Comparison of ENCODE assay signal across 9 cellular contexts in the genomic region with DNA sequence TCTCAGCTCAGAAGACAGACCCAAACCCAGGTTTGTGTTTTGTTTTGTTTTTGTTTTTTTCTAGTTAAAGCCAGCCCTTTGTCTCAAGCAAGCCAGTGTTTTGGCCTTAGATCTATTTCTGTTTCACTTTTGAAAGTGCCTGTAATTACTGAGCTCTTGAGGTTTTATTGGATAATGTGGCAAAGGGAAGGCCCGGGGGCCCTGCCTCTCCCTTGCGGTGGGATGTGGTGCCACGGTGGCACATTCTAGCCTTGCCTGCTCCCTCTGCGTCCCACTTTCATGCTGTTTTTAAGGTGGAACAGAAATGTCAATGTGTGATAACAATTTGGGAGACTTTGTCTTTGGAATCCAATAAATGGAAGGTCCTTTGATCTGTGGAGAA. TPM values are rescaled to one million over a fixed set of nuclear protein-coding genes. Genes with fewer than 3 reads are reported as not detected.
DNase-seq lines count a peak whose midpoint lies in the region; ATAC-seq and TF ChIP-seq lines count a peak whose summit lies in the region.
"Had no signal": no experiment of that assay in that cellular context is flagged by ENCODE, and none has a peak within 500 bp of the region (broad histone marks: within the 10 kb centered on the region; RNA-seq: fewer than 3 reads in every experiment).

No MANE protein-coding gene starts in this region.

- H3K36me3 Mint-ChIP-seq in CD8-positive, alpha-beta T cell = peaks cover 8% of the 10 kb centered on the region
- no peaks in the 10 kb centered on the region for H3K36me3 Mint-ChIP-seq in naive B cell

- peak overlapping the region; percentile 98 for H3K4me3 Mint-ChIP-seq in CD8-positive, alpha-beta T cell
- H3K4me3 Mint-ChIP-seq in naive B cell = peak overlapping the region; percentile 71 to 97 (median 92)

- H3K4me1 ChIP-seq in CD8-positive, alpha-beta T cell (ENCODE audit: insufficient read depth, low read length) = peaks cover 57% of the 10 kb centered on the region
- H3K4me1 ChIP-seq in adrenal gland (replicated peaks in 1 of 2) = peaks cover 46 to 55% of the 10 kb centered on the region in 2 donors

- CTCF ChIA-PET in CD8-positive, alpha-beta T cell (lab: Charles Lee) = interaction anchor here (1.2 to 15.0 kb wide), 11 partner anchors 11 to 130 kb away, joined by 3 to 205 read pairs (median 6); no protein-coding TSS in a partner anchor

- no peak for TF ChIP-seq POLR2A in adrenal gland (IDR thresholded peaks at IDR 0.05)

- ATAC-seq in CD8-positive, alpha-beta T cell = peak; percentile 10
- no peak for ATAC-seq in naive B cell (ENCODE audit: low read depth in 2 of 2)
- no peak for ATAC-seq in GM21526 (IDR thresholded peaks at IDR 0.05; ENCODE audit: low FRiP score, unreplicated experiment)
- ATAC-seq in left colon = no peak

- POLR2A ChIA-PET in CD8-positive, alpha-beta T cell (lab: Charles Lee) = interaction anchor here (1.3 to 9.0 kb wide), 4 partner anchors 24 to 103 kb away, joined by 3 to 94 read pairs (median 36); no protein-coding TSS in a partner anchor

- H3K27me3 Mint-ChIP-seq in CD8-positive, alpha-beta T cell (ENCODE audit: low read depth) = no peaks in the 10 kb centered on the region
- no peaks in the 10 kb centered on the region for H3K27me3 Mint-ChIP-seq in naive B cell

- H3K4me3 ChIP-seq in CD8-positive, alpha-beta T cell (ENCODE audit: low read depth, low read length) = peak overlapping the region; percentile 31
- H3K4me3 ChIP-seq in adrenal gland = peak overlapping the region in 1 of 4 donors; percentile 79

- intact Hi-C loops in CD8-positive, alpha-beta T cell (cut with DNase I, micrococcal nuclease) = loop anchor here (1.0 to 10.0 kb wide), 5 partner anchors 35 to 850 kb away; a partner anchor contains a TSS
- intact Hi-C loops in adrenal gland (cut with DNase I) = loop anchor here in 1 of 2 donors (5.0 kb wide), 1 partner anchor 97 kb away; no protein-coding TSS in a partner anchor
- intact Hi-C loops in left colon (cut with DNase I, micrococcal nuclease) = no loop called here

- no peaks in the 10 kb centered on the region for H3K9me3 ChIP-seq in CD8-positive, alpha-beta T cell (ENCODE audit: low read length)
- H3K9me3 ChIP-seq in adrenal gland (replicated peaks in 1 of 3) = no peaks in the 10 kb centered on the region

- 8 to 23% (median 14%) methylated on average over 4 of the region's 4 CpGs for WGBS in adrenal gland, 4 donors

- H3K27ac Mint-ChIP-seq in CD8-positive, alpha-beta T cell = peak overlapping the region; percentile 68
- peak overlapping the region in 1 of 6 donors; percentile 59 for H3K27ac Mint-ChIP-seq in naive B cell

- no peak overlapping the region for H3K27ac ChIP-seq in CD8-positive, alpha-beta T cell (ENCODE audit: low read depth, low read length)
- H3K27ac ChIP-seq in adrenal gland = peak overlapping the region; percentile 10 to 87 (median 66)

- no peak for TF ChIP-seq CTCF in CD8-positive, alpha-beta T cell (IDR thresholded peaks at IDR 0.05)
- no peak for TF ChIP-seq CTCF in adrenal gland (IDR thresholded peaks at IDR 0.05)

- H3K4me1 Mint-ChIP-seq in CD8-positive, alpha-beta T cell (ENCODE audit: low read depth) = peaks cover 73% of the 10 kb centered on the region
- H3K4me1 Mint-ChIP-seq in naive B cell = peaks cover 46 to 66% (median 66%) of the 10 kb centered on the region in 3 donors

- no peaks in the 10 kb centered on the region for H3K27me3 ChIP-seq in CD8-positive, alpha-beta T cell (ENCODE audit: insufficient read depth, low read length)
- H3K27me3 ChIP-seq in adrenal gland = no peaks in the 10 kb centered on the region

- peak in 3 of 7 experiments; percentile 35 to 64 (median 37) for DNase-seq in CD8-positive, alpha-beta T cell
- DNase-seq in NCI-H1105 treated with DMSO at 0.1 percent for 48 hours (lab: John Stamatoyannopoulos, UW) (peak; percentile 77), adrenal gland (peak in 1 of 7 donors; percentile 25), naive B cell (no peak), GM19240 (ENCODE audit: insufficient read length, low spot score) (no peak), left colon (no peak), DMS53 (lab: John Stamatoyannopoulos, UW) (no peak)
- DNase-seq: NCI-H510A treated with DMSO at 0.1 percent for 48 hours had no signal

- no peaks in the 10 kb centered on the region for H3K36me3 ChIP-seq in CD8-positive, alpha-beta T cell (ENCODE audit: insufficient read depth, low read length)
- H3K36me3 ChIP-seq in adrenal gland (replicated peaks in 1 of 2) = no peaks in the 10 kb centered on the region

- no peaks in the 10 kb centered on the region for H3K9me3 Mint-ChIP-seq in CD8-positive, alpha-beta T cell
- no peaks in the 10 kb centered on the region for H3K9me3 Mint-ChIP-seq in naive B cell

RNA-seq across cellular contexts. Expression of a gene that starts 2.5 kb away (rescaled TPM):
- total RNA-seq in CD8-positive, alpha-beta T cell = 10 to 100 TPM; 25.0 to 25.6 TPM
- total RNA-seq in adrenal gland = 100 to 1,000 TPM in 1 of 8 donors, 10 to 100 TPM in 7; 49.9 to 118 (median 78.3) TPM
- polyA plus RNA-seq in adrenal gland = 10 to 100 TPM; 43.0 to 58.2 (median 45.9) TPM
- 10 to 100 TPM; 49.1 to 92.1 (median 66.7) TPM for polyA plus RNA-seq in naive B cell (ENCODE audit: low read depth in 6 of 6)
- total RNA-seq in left colon = 10 to 100 TPM; 73.1 to 85.7 TPM

Comparison
In these comparisons a context has a peak if more than half of its experiments do, and no peak if none do; other contexts are left out.
1. intact Hi-C loops: an anchor here in CD8-positive, alpha-beta T cell (1.0 to 10.0 kb wide); none called in left colon.